16 cellular contexts compared by ENCODE assay signal in genomic region chr1:3193811-3194210, GRCh38.
DNase-seq lines count a peak whose midpoint lies in the region; ATAC-seq and TF ChIP-seq lines count a peak whose summit lies in the region.
"Had no signal": no experiment of that assay in that cellular context is flagged by ENCODE, and none has a peak within 500 bp of the region (broad histone marks: within the 10 kb centered on the region; RNA-seq: fewer than 3 reads in every experiment).

No MANE protein-coding gene starts in this region.

- TF ChIP-seq CTCF in coronary artery (IDR thresholded peaks at IDR 0.05): no peak
- TF ChIP-seq CTCF in stomach (IDR thresholded peaks at IDR 0.05): no peak
- TF ChIP-seq CTCF in uterus (IDR thresholded peaks at IDR 0.05): no peak
- TF ChIP-seq CTCF in esophagus muscularis mucosa (IDR thresholded peaks at IDR 0.05): no peak
- no peak for TF ChIP-seq CTCF in CD8-positive, alpha-beta T cell (IDR thresholded peaks at IDR 0.05)

- 70 to 87% (median 80%) methylated on average over 8 to 11 of the region's 11 CpGs for WGBS in stomach, 5 donors
- 95% methylated on average over 10 of the region's 11 CpGs for WGBS in esophagus muscularis mucosa

- H3K36me3 Mint-ChIP-seq in CD8-positive, alpha-beta T cell: no peaks in the 10 kb centered on the region

- H3K4me1 Mint-ChIP-seq in CD8-positive, alpha-beta T cell (ENCODE audit: low read depth): no peaks in the 10 kb centered on the region

- POLR2A ChIA-PET in CD8-positive, alpha-beta T cell (lab: Charles Lee): no interaction called here

- no peak for ATAC-seq in CD8-positive, alpha-beta T cell
- ATAC-seq in stimulated activated naive CD8-positive, alpha-beta T cell treated with anti-CD3 and anti-CD28 coated beads, Interleukin-15, Interleukin-2, amounts not matched to agents 100 U/mL and 50 U/mL, for 24 hours: no peak
- ATAC-seq: HepG2 had no signal

- DNase-seq in coronary artery (ENCODE audit: low spot score) (no peak), stomach (no peak), uterus (no peak), esophagus muscularis mucosa (ENCODE audit: extremely low spot score) (no peak)
- DNase-seq in CD8-positive, alpha-beta T cell: no peak
- no peak for DNase-seq in stimulated activated naive CD8-positive, alpha-beta T cell treated with anti-CD3 and anti-CD28 coated beads, Interleukin-15, Interleukin-2, amounts not matched to agents 100 U/mL and 50 U/mL, for 24 hours
- DNase-seq: 8988T; AML-193; C1 segment of cervical spinal cord; CD4-positive, alpha-beta T cell; DND-41; GDM1; HCEC 1CT; HFFc6 had no signal

- H3K4me1 ChIP-seq in BLaER1: peaks cover 92% of the 10 kb centered on the region
- H3K4me1 ChIP-seq in stomach: peaks cover 22 to 48% (median 43%) of the 10 kb centered on the region in 4 donors
- peaks cover 0 to 4% of the 10 kb centered on the region in 2 donors for H3K4me1 ChIP-seq in uterus
- peaks cover 0 to 14% (median 3%) of the 10 kb centered on the region in 4 donors for H3K4me1 ChIP-seq in esophagus muscularis mucosa
- H3K4me1 ChIP-seq in CD8-positive, alpha-beta T cell (ENCODE audit: insufficient read depth, low read length): no peaks in the 10 kb centered on the region

- no peaks in the 10 kb centered on the region for H3K9me3 ChIP-seq in BLaER1
- H3K9me3 ChIP-seq in stomach: no peaks in the 10 kb centered on the region
- no peaks in the 10 kb centered on the region for H3K9me3 ChIP-seq in uterus
- H3K9me3 ChIP-seq in esophagus muscularis mucosa: no peaks in the 10 kb centered on the region
- no peaks in the 10 kb centered on the region for H3K9me3 ChIP-seq in CD8-positive, alpha-beta T cell (ENCODE audit: low read length)

- intact Hi-C loops in stomach (cut with DNase I; ENCODE audit: low total_unique reads) (no loop called here), uterus (cut with DNase I; ENCODE audit: low total_unique reads) (no loop called here), esophagus muscularis mucosa (cut with DNase I) (no loop called here)
- intact Hi-C loops in CD8-positive, alpha-beta T cell (cut with DNase I, micrococcal nuclease): no loop called here

- peaks cover 9% of the 10 kb centered on the region for H3K27me3 Mint-ChIP-seq in CD8-positive, alpha-beta T cell (ENCODE audit: low read depth)

- peak overlapping the region; percentile 42; the same call in 1 of the 2 replicates for H3K9ac ChIP-seq in BLaER1

- H3K27ac ChIP-seq in BLaER1 (peak overlapping the region; percentile 82; the same call in 1 of the 2 replicates), coronary artery (peak overlapping the region; percentile 95 to 99), stomach (peak overlapping the region in 3 of 5 donors; percentile 25 to 38 (median 38)), uterus (peak overlapping the region; percentile 27 to 54), esophagus muscularis mucosa (replicated peaks in 1 of 4) (no peak overlapping the region)
- H3K27ac ChIP-seq in CD8-positive, alpha-beta T cell (ENCODE audit: low read depth, low read length): no peak overlapping the region

- no peaks in the 10 kb centered on the region for H3K9me3 Mint-ChIP-seq in CD8-positive, alpha-beta T cell
- H3K9me3 Mint-ChIP-seq: CD4-positive, alpha-beta T cell had no signal

- H3K27ac Mint-ChIP-seq in CD8-positive, alpha-beta T cell: no peak overlapping the region
- H3K27ac Mint-ChIP-seq: CD4-positive, alpha-beta T cell; HFFc6 had no signal

- H3K36me3 ChIP-seq in BLaER1: no peaks in the 10 kb centered on the region
- H3K36me3 ChIP-seq in stomach: peaks cover 0 to 10% (median 0%) of the 10 kb centered on the region in 4 donors
- H3K36me3 ChIP-seq in uterus: no peaks in the 10 kb centered on the region
- H3K36me3 ChIP-seq in esophagus muscularis mucosa: no peaks in the 10 kb centered on the region
- no peaks in the 10 kb centered on the region for H3K36me3 ChIP-seq in CD8-positive, alpha-beta T cell (ENCODE audit: insufficient read depth, low read length)

- H3K4me2 ChIP-seq in BLaER1: peak overlapping the region; percentile 90

- peak overlapping the region; percentile 54; the same call in 1 of the 2 replicates for H3K4me3 ChIP-seq in BLaER1
- peak overlapping the region; percentile 2 for H3K4me3 ChIP-seq in coronary artery
- H3K4me3 ChIP-seq in stomach: no peak overlapping the region
- H3K4me3 ChIP-seq in uterus: no peak overlapping the region
- no peak overlapping the region for H3K4me3 ChIP-seq in esophagus muscularis mucosa
- H3K4me3 ChIP-seq in CD8-positive, alpha-beta T cell (ENCODE audit: low read depth, low read length): no peak overlapping the region

- H3K27me3 ChIP-seq in BLaER1 (peaks cover 1% of the 10 kb centered on the region; the same call in 1 of the 2 replicates), stomach (no peaks in the 10 kb centered on the region), uterus (no peaks in the 10 kb centered on the region), esophagus muscularis mucosa (no peaks in the 10 kb centered on the region)
- no peaks in the 10 kb centered on the region for H3K27me3 ChIP-seq in CD8-positive, alpha-beta T cell (ENCODE audit: insufficient read depth, low read length)

- TF ChIP-seq EP300 in stomach (IDR thresholded peaks at IDR 0.05): no peak
- no peak for TF ChIP-seq EP300 in esophagus muscularis mucosa (IDR thresholded peaks at IDR 0.05)

- TF ChIP-seq POLR2A in stomach (IDR thresholded peaks at IDR 0.05) (no peak), uterus (IDR thresholded peaks at IDR 0.05) (no peak), esophagus muscularis mucosa (IDR thresholded peaks at IDR 0.05; ENCODE audit: low read depth) (no peak)

- H3K4me3 Mint-ChIP-seq in CD8-positive, alpha-beta T cell: no peak overlapping the region
- H3K4me3 Mint-ChIP-seq: CD4-positive, alpha-beta T cell; HFFc6 had no signal

- no peaks in the 10 kb centered on the region for H4K20me1 ChIP-seq in BLaER1

- CTCF ChIA-PET in CD8-positive, alpha-beta T cell (lab: Charles Lee): no interaction called here

Comparison
In these comparisons a context has a peak if more than half of its experiments do, and no peak if none do; other contexts are left out.
1. H3K27ac ChIP-seq: peak in BLaER1 (single experiment), coronary artery (2 of 2), stomach (3 of 5) and uterus (2 of 2); none in esophagus muscularis mucosa (0 of 4) and CD8-positive, alpha-beta T cell (single experiment).
2. H3K4me3 ChIP-seq: peak in BLaER1 (single experiment) and coronary artery (single experiment); none in stomach (0 of 4), uterus (0 of 2), esophagus muscularis mucosa (0 of 4) and CD8-positive, alpha-beta T cell (single experiment).